9 cellular contexts compared by ENCODE assay signal in the genomic region with DNA sequence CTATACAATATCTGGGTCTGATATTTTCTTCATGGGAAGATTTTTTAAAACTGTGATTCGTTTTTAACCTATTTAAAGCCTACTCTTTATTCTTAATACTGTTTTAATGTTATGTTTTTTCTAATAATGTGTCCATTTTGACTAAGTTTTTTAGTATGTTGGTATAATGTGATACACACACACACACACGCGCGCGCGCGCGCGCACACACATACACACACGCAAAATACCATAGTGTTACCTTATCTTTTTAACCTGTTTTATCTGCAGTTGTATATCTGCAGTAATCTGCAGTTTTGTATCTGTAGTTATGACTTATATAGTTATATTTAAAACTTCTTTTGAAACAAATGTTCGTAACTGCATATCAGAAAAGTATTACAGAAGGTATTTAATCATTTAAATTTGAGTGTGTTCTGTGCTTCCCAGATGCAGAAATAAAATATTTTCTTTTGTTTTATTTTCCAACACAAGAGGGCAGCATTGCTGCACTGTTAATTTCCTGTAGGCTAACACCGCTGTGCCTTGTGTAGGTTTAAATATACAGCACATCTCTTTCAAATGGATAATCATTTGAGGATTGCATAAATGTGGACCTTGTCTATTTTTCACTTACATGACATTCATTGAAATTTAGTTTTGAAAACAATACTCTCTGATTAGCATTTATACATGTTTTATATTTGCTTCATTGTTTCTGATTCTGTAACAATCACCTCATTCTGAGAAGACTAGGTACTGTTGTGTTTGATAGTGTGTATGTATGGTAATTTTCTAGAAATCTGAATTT.
DNase-seq lines count a peak whose midpoint lies in the region; ATAC-seq and TF ChIP-seq lines count a peak whose summit lies in the region.
"Had no signal": no experiment of that assay in that cellular context is flagged by ENCODE, and none has a peak within 500 bp of the region (broad histone marks: within the 10 kb centered on the region; RNA-seq: fewer than 3 reads in every experiment).

No MANE protein-coding gene starts in this region.

- no peaks in the 10 kb centered on the region for H3K27me3 ChIP-seq in sigmoid colon
- H3K27me3 ChIP-seq: SJCRH30 had no signal

- intact Hi-C loops in sigmoid colon (cut with DNase I): loop anchor here (1.0 kb wide), 2 partner anchors 284 to 488 kb away; no protein-coding TSS in a partner anchor

- no peaks in the 10 kb centered on the region for H3K36me3 ChIP-seq in sigmoid colon
- H3K36me3 ChIP-seq: SJCRH30 had no signal

- peaks cover 9% of the 10 kb centered on the region for H3K4me1 Mint-ChIP-seq in glutamatergic neuron (ENCODE audit: low read depth, unreplicated experiment)

- ATAC-seq in HG02852 (IDR thresholded peaks at IDR 0.05; ENCODE audit: unreplicated experiment) (peak; percentile 68), HG03521 (IDR thresholded peaks at IDR 0.05; ENCODE audit: unreplicated experiment) (no peak)

- no peak overlapping the region for H3K4me3 Mint-ChIP-seq in glutamatergic neuron (ENCODE audit: unreplicated experiment)

- H3K36me3 Mint-ChIP-seq in glutamatergic neuron (ENCODE audit: unreplicated experiment): no peaks in the 10 kb centered on the region

- no peak overlapping the region for H3K27ac Mint-ChIP-seq in glutamatergic neuron (ENCODE audit: unreplicated experiment)

- DNase-seq in AG08396 (ENCODE audit: low spot score): peak; percentile 29
- peak; percentile 47 for DNase-seq in GM03348 (ENCODE audit: low spot score)
- DNase-seq in NCI-H2171 (lab: John Stamatoyannopoulos, UW): peak; percentile 14
- peak; percentile 15 for DNase-seq in activated gamma-delta T cell (lab: John Stamatoyannopoulos, UW)
- no peak for DNase-seq in glutamatergic neuron
- DNase-seq in sigmoid colon: no peak

- H3K27me3 Mint-ChIP-seq in glutamatergic neuron (ENCODE audit: unreplicated experiment): no peaks in the 10 kb centered on the region

- H3K27ac ChIP-seq in sigmoid colon: no peak overlapping the region
- H3K27ac ChIP-seq: SJCRH30 had no signal

- TF ChIP-seq CTCF in glutamatergic neuron (IDR thresholded peaks at IDR 0.05; ENCODE audit: partially characterized antibody, unreplicated experiment) (peak; percentile 86), sigmoid colon (IDR thresholded peaks at IDR 0.05) (peak; percentile 58 to 81 (median 66))

- no peak for TF ChIP-seq POLR2A in sigmoid colon (IDR thresholded peaks at IDR 0.05)

- 38 to 50% methylated on average over 12 of the region's 12 CpGs for WGBS in sigmoid colon, 2 donors

- no peak for TF ChIP-seq EP300 in sigmoid colon (IDR thresholded peaks at IDR 0.05)

- H3K9me3 ChIP-seq in sigmoid colon: no peaks in the 10 kb centered on the region
- H3K9me3 ChIP-seq: SJCRH30 had no signal

- peaks cover 0 to 14% (median 12%) of the 10 kb centered on the region in 4 donors for H3K4me1 ChIP-seq in sigmoid colon
- H3K4me1 ChIP-seq: SJCRH30 had no signal

- H3K9me3 Mint-ChIP-seq in glutamatergic neuron (ENCODE audit: unreplicated experiment): peaks cover 2% of the 10 kb centered on the region

- H3K4me3 ChIP-seq in sigmoid colon: no peak overlapping the region
- H3K4me3 ChIP-seq: SJCRH30 had no signal

Comparison
In these comparisons a context has a peak if more than half of its experiments do, and no peak if none do; other contexts are left out.
1. DNase-seq: peak in AG08396 (single experiment), GM03348 (single experiment), NCI-H2171 (single experiment) and activated gamma-delta T cell (single experiment); none in glutamatergic neuron (single experiment) and sigmoid colon (single experiment).